18 cellular contexts compared by ENCODE assay signal in the genomic region with DNA sequence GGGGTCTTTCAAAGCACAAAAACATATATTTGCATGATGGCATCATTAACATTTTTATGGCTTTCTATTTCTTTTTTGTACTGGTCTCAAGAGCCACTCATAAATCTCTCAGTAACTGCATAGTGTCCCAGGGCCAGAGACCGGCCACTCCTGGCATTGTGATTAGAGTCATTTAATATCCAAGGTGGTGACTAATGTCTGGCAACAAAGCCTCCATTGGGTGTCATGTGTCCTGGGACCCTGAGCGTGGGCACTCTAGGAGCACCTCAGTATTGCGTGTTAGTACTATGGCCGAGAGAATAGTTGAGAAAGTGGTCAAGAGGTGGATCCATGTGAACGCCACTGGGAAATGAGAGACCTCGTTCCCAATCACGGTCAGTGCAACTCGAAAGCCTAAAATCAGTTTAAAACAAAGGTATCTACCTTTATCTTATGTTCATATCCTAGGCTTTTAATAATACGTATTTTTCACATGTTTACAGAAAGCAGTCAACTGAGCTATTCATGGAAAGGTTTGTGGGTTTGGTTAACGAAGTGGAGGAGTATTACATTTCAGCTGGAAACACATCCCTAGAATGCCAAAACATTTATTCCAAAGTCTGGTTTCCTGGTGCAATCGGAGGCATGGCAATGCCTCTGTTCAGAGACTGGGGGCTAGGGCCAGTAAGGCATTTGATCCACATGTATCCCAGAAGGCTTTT. TPM values are rescaled to one million over a fixed set of nuclear protein-coding genes. Genes with fewer than 3 reads are reported as not detected.
DNase-seq lines count a peak whose midpoint lies in the region; ATAC-seq and TF ChIP-seq lines count a peak whose summit lies in the region.
"Had no signal": no experiment of that assay in that cellular context is flagged by ENCODE, and none has a peak within 500 bp of the region (broad histone marks: within the 10 kb centered on the region; RNA-seq: fewer than 3 reads in every experiment).

No MANE protein-coding gene starts in this region.

- intact Hi-C loops in ascending aorta (cut with DNase I): loop anchor here (5.0 kb wide), 2 partner anchors 37 to 578 kb away; no protein-coding TSS in a partner anchor

- H3K36me3 Mint-ChIP-seq in effector memory CD8-positive, alpha-beta T cell (ENCODE audit: insufficient read depth): no peaks in the 10 kb centered on the region
- H3K36me3 Mint-ChIP-seq: CD8-positive, alpha-beta memory T cell had no signal

- no peak for TF ChIP-seq CTCF in ascending aorta (IDR thresholded peaks at IDR 0.05)

- H3K4me1 Mint-ChIP-seq in effector memory CD8-positive, alpha-beta T cell (ENCODE audit: low read depth in 2 of 2): peaks cover 10 to 11% of the 10 kb centered on the region in 2 donors

- peaks cover 49 to 56% of the 10 kb centered on the region in 2 donors for H3K27me3 Mint-ChIP-seq in effector memory CD8-positive, alpha-beta T cell

- H3K4me1 ChIP-seq in ascending aorta: peaks cover 7 to 21% of the 10 kb centered on the region in 2 donors
- peaks cover 18 to 21% (median 20%) of the 10 kb centered on the region in 3 donors for H3K4me1 ChIP-seq in skeletal muscle tissue (ENCODE audit: control insufficient read depth in 3 of 3, insufficient read depth in 3 of 3, low read length in 3 of 3)

- no peak overlapping the region for H3K27ac Mint-ChIP-seq in effector memory CD8-positive, alpha-beta T cell
- H3K27ac Mint-ChIP-seq: CD8-positive, alpha-beta memory T cell had no signal

- H3K9me3 ChIP-seq in ascending aorta: no peaks in the 10 kb centered on the region
- H3K9me3 ChIP-seq in skeletal muscle tissue (ENCODE audit: control insufficient read depth in 3 of 3, low read length in 3 of 3): no peaks in the 10 kb centered on the region

- peak overlapping the region; percentile 51 to 80 (median 59) for H3K9ac ChIP-seq in skeletal muscle tissue (ENCODE audit: low read depth in 1 of 3, low read length in 3 of 3)
- H3K9ac ChIP-seq: BLaER1 had no signal

- peak; percentile 41 for ATAC-seq in left lobe of liver
- ATAC-seq in effector memory CD8-positive, alpha-beta T cell (replicated peaks): no peak
- no peak for ATAC-seq in GM21526 (IDR thresholded peaks at IDR 0.05; ENCODE audit: low FRiP score, unreplicated experiment)

- H3K27ac ChIP-seq in ascending aorta (peak overlapping the region; percentile 47 to 79), skeletal muscle tissue (ENCODE audit: low read depth, low read length) (peak overlapping the region; percentile 69)
- H3K27ac ChIP-seq: BLaER1 had no signal

- no peaks in the 10 kb centered on the region for H3K9me3 Mint-ChIP-seq in effector memory CD8-positive, alpha-beta T cell

- H3K27me3 ChIP-seq in ascending aorta: no peaks in the 10 kb centered on the region
- peaks cover 0 to 2% (median 0%) of the 10 kb centered on the region in 3 donors for H3K27me3 ChIP-seq in skeletal muscle tissue (ENCODE audit: control insufficient read depth in 3 of 3, insufficient read depth in 3 of 3, low read length in 3 of 3)

- H3K4me3 ChIP-seq in ascending aorta (peak overlapping the region in 1 of 2 donors; percentile 50), skeletal muscle tissue (ENCODE audit: low read length in 3 of 3) (peak overlapping the region; percentile 66 to 76 (median 73))
- H3K4me3 ChIP-seq: BLaER1 had no signal

- H3K4me3 Mint-ChIP-seq in effector memory CD8-positive, alpha-beta T cell: no peak overlapping the region
- H3K4me3 Mint-ChIP-seq: CD8-positive, alpha-beta memory T cell had no signal

- peak; percentile 12 for DNase-seq in COLO668 (lab: John Stamatoyannopoulos, UW; ENCODE audit: unreplicated experiment)
- DNase-seq in ascending aorta (ENCODE audit: low spot score in 2 of 2): no peak
- DNase-seq in left lobe of liver (ENCODE audit: low spot score): no peak
- DNase-seq in effector memory CD8-positive, alpha-beta T cell: no peak
- no peak for DNase-seq in GM19240 (ENCODE audit: insufficient read length, low spot score)
- DNase-seq: CD8-positive, alpha-beta memory T cell; GF-D8; MV-4-11; NCI-H1436; NCI-H2029; NCI-H748 treated with DMSO at 0.1 percent for 48 hours; OCI-M1; RPMI8226; SIG-M5 had no signal

- H3K36me3 ChIP-seq in ascending aorta: no peaks in the 10 kb centered on the region
- H3K36me3 ChIP-seq in skeletal muscle tissue (ENCODE audit: control insufficient read depth in 3 of 3, insufficient read depth in 3 of 3, low read length in 3 of 3): no peaks in the 10 kb centered on the region
- H3K36me3 ChIP-seq: BLaER1 had no signal

RNA-seq across cellular contexts. Expression of gene ESR1, which starts 2.7 kb away (rescaled TPM):
- total RNA-seq in ascending aorta (3.0 TPM), left lobe of liver (13.8 TPM), skeletal muscle tissue (1.0 TPM)
- total RNA-seq: Daoy had no signal
